ENCODE assay signal across 19 cellular contexts in the genomic region with DNA sequence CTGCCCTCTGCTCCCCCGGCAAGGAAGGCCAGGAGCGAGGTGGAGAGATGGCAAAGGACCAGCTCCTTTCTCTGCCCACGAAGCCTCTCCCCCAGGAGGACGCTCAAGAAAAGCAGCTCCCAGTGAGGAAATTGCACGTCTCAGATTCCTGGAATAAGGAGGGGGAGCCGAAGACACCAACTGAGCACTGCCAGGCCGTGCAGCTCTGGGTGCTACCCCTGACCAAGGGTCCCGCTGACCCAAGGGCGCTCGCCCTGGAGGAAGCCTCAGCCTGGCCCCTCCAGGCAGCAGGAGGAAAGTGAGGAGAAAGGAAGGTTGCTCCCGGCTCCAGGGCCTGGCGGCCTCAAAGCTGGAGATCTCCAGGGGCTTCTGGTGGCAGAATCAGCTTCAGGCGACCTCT.
"Had no signal": no experiment of that assay in that cellular context is flagged by ENCODE, and none has a peak within 500 bp of the region (broad histone marks: within the 10 kb centered on the region; RNA-seq: fewer than 3 reads in every experiment).

No MANE protein-coding gene starts in this region.

- H3K27ac ChIP-seq: ascending aorta, coronary artery, gastroesophageal sphincter, heart left ventricle, left lung, ovary, right lobe of liver, testis, upper lobe of left lung had no signal

- H3K4me3 Mint-ChIP-seq: central memory CD8-positive, alpha-beta T cell; stimulated activated memory B cell treated with anti-CD40 and anti-IgM and Interleukin-4, amounts not matched to agents 10 μg/mL and 1 μg/mL and 100 μg/mL, for 72 hours had no signal

- H3K9me3 ChIP-seq: ascending aorta, gastroesophageal sphincter, heart left ventricle, left lung, ovary, right lobe of liver, testis, upper lobe of left lung had no signal

- H3K9me3 Mint-ChIP-seq: central memory CD8-positive, alpha-beta T cell; stimulated activated memory B cell treated with anti-CD40 and anti-IgM and Interleukin-4, amounts not matched to agents 10 μg/mL and 1 μg/mL and 100 μg/mL, for 72 hours had no signal

- ATAC-seq: esophagus mucosa; gastroesophageal sphincter; heart left ventricle; left lung; SK-N-SH treated with all-trans-retinoic acid at 6 μM for 48 hours; stimulated activated memory B cell treated with anti-CD40 and anti-IgM and Interleukin-4, amounts not matched to agents 10 μg/mL and 1 μg/mL and 100 μg/mL, for 72 hours had no signal

- H3K4me1 ChIP-seq: ascending aorta, gastroesophageal sphincter, heart left ventricle, left lung, right lobe of liver, upper lobe of left lung had no signal

- DNase-seq: activated CD8-positive, alpha-beta memory T cell treated with anti-CD3 and anti-CD28 coated beads for 24 hours; activated CD8-positive, alpha-beta memory T cell treated with anti-CD3 and anti-CD28 coated beads, Interleukin-2, amount 50 U/mL, for 48 hours; activated gamma-delta T cell treated with Interleukin-2 at 50 U/mL for 16 hours; effector CD4-positive, alpha-beta T cell; heart left ventricle; left lung; ovary; right lobe of liver; T1000; testis; upper lobe of left lung had no signal

- H3K36me3 ChIP-seq: ascending aorta, gastroesophageal sphincter, heart left ventricle, left lung, ovary, right lobe of liver, upper lobe of left lung had no signal

- H3K4me3 ChIP-seq: ascending aorta, coronary artery, gastroesophageal sphincter, heart left ventricle, left lung, ovary, right lobe of liver, smooth muscle cell, testis, upper lobe of left lung had no signal

- H3K36me3 Mint-ChIP-seq: stimulated activated memory B cell treated with anti-CD40 and anti-IgM and Interleukin-4, amounts not matched to agents 10 μg/mL and 1 μg/mL and 100 μg/mL, for 72 hours had no signal

- H3K27ac Mint-ChIP-seq: stimulated activated memory B cell treated with anti-CD40 and anti-IgM and Interleukin-4, amounts not matched to agents 10 μg/mL and 1 μg/mL and 100 μg/mL, for 72 hours had no signal

- H3K4me1 Mint-ChIP-seq: central memory CD8-positive, alpha-beta T cell; stimulated activated memory B cell treated with anti-CD40 and anti-IgM and Interleukin-4, amounts not matched to agents 10 μg/mL and 1 μg/mL and 100 μg/mL, for 72 hours had no signal

- H3K27me3 ChIP-seq: ascending aorta, ovary, right lobe of liver, testis, upper lobe of left lung had no signal
